In genomic region chr22:21000987-21001600, GRCh38 we compare ENCODE assay signal across 8 cellular contexts. TPM values are rescaled to one million over a fixed set of nuclear protein-coding genes. Genes with fewer than 3 reads are reported as not detected.
DNase-seq lines count a peak whose midpoint lies in the region; ATAC-seq and TF ChIP-seq lines count a peak whose summit lies in the region.

No MANE protein-coding gene starts in this region.

- peak overlapping the region; percentile 87 for H3K4me3 ChIP-seq in RWPE2 (ENCODE audit: severe bottlenecking)
- H3K4me3 ChIP-seq in esophagus muscularis mucosa = peak overlapping the region; percentile 70 to 91 (median 78)
- H3K4me3 ChIP-seq in parathyroid adenoma (ENCODE audit: low read depth, low read length) = peak overlapping the region; percentile 96

- H3K4me3 Mint-ChIP-seq in activated T-cell treated with anti-CD3 and anti-CD28 coated beads, Interleukin-2, amount 50 U/mL, for 24 hours = peak overlapping the region; percentile 94

- H3K36me3 ChIP-seq in RWPE2 (ENCODE audit: low read depth) = peaks cover 23% of the 10 kb centered on the region
- H3K36me3 ChIP-seq in esophagus muscularis mucosa = peaks cover 10 to 45% (median 43%) of the 10 kb centered on the region in 4 donors
- H3K36me3 ChIP-seq in parathyroid adenoma (ENCODE audit: control insufficient read depth, insufficient read depth, low read length) = no peaks in the 10 kb centered on the region

- no peak for TF ChIP-seq EP300 in esophagus muscularis mucosa (IDR thresholded peaks at IDR 0.05)

- H3K27me3 Mint-ChIP-seq in activated T-cell treated with anti-CD3 and anti-CD28 coated beads, Interleukin-2, amount 50 U/mL, for 24 hours = no peaks in the 10 kb centered on the region

- H3K9me3 Mint-ChIP-seq in activated T-cell treated with anti-CD3 and anti-CD28 coated beads, Interleukin-2, amount 50 U/mL, for 24 hours = no peaks in the 10 kb centered on the region

- H3K27me3 ChIP-seq in RWPE2 (ENCODE audit: insufficient read depth, poor library complexity, severe bottlenecking) (no peaks in the 10 kb centered on the region), esophagus muscularis mucosa (no peaks in the 10 kb centered on the region), parathyroid adenoma (ENCODE audit: control insufficient read depth, insufficient read depth, low read length) (no peaks in the 10 kb centered on the region)

- H3K4me1 Mint-ChIP-seq in activated T-cell treated with anti-CD3 and anti-CD28 coated beads, Interleukin-2, amount 50 U/mL, for 24 hours (ENCODE audit: low read depth) = peaks cover 37% of the 10 kb centered on the region

- H2AFZ ChIP-seq in parathyroid adenoma = peak overlapping the region; percentile 84

- TF ChIP-seq POLR2A in esophagus muscularis mucosa (IDR thresholded peaks at IDR 0.05; ENCODE audit: low read depth) = no peak

- TF ChIP-seq CTCF in RWPE2 (IDR thresholded peaks at IDR 0.05; ENCODE audit: poor library complexity, severe bottlenecking) (no peak), esophagus muscularis mucosa (IDR thresholded peaks at IDR 0.05) (no peak), parathyroid adenoma (IDR thresholded peaks at IDR 0.05) (no peak)

- peak overlapping the region; percentile 99 for H3K27ac Mint-ChIP-seq in activated T-cell treated with anti-CD3 and anti-CD28 coated beads, Interleukin-2, amount 50 U/mL, for 24 hours

- H3K79me2 ChIP-seq in parathyroid adenoma = no peaks in the 10 kb centered on the region

- H3K9ac ChIP-seq in parathyroid adenoma = peak overlapping the region; percentile 19

- H3K36me3 Mint-ChIP-seq in activated T-cell treated with anti-CD3 and anti-CD28 coated beads, Interleukin-2, amount 50 U/mL, for 24 hours (ENCODE audit: low read depth) = peaks cover 66% of the 10 kb centered on the region

- intact Hi-C loops in esophagus muscularis mucosa (cut with DNase I) = loop anchor here (5.0 kb wide), 1 partner anchor 84 kb away; the partner anchor contains the start of gene CRKL

- DNase-seq in activated T-cell treated with anti-CD3 and anti-CD28 coated beads, Interleukin-2, amount 50 U/mL, for 24 hours = no peak
- no peak for DNase-seq in activated T-cell treated with anti-CD3 and anti-CD28 coated beads, Interleukin-2, amount 50 U/mL, for 1 hour
- DNase-seq in RWPE2 (ENCODE audit: low spot score) (no peak), esophagus muscularis mucosa (ENCODE audit: extremely low spot score) (no peak), NCI-H1436 (lab: John Stamatoyannopoulos, UW) (no peak), epidermal melanocyte (ENCODE audit: insufficient read length, low spot score) (no peak)
- no peak for DNase-seq in activated CD8-positive, alpha-beta memory T cell treated with anti-CD3 and anti-CD28 coated beads, Interleukin-2, amount 50 U/mL, for 4 hours

- peaks cover 2% of the 10 kb centered on the region for H3K9me3 ChIP-seq in RWPE2 (ENCODE audit: severe bottlenecking)
- H3K9me3 ChIP-seq in esophagus muscularis mucosa = no peaks in the 10 kb centered on the region
- H3K9me3 ChIP-seq in parathyroid adenoma (ENCODE audit: control insufficient read depth, low read length) = no peaks in the 10 kb centered on the region

- no peak; the same call in 2 of the 3 replicates for ATAC-seq in RWPE2 (ENCODE audit: low read depth)

- peak overlapping the region; percentile 84 for H3K4me2 ChIP-seq in parathyroid adenoma (ENCODE audit: low read length)

- WGBS in esophagus muscularis mucosa = 0% methylated on average over 1 of the region's 26 CpGs

- H3K27ac ChIP-seq in RWPE2 (ENCODE audit: poor library complexity, severe bottlenecking) (peak overlapping the region; percentile 88), esophagus muscularis mucosa (replicated peaks in 1 of 4) (peak overlapping the region; percentile 98 to 100 (median 99)), parathyroid adenoma (peak overlapping the region; percentile 97)

- H3K4me1 ChIP-seq in RWPE2 (ENCODE audit: insufficient read depth, poor library complexity, severe bottlenecking) = no peaks in the 10 kb centered on the region
- peaks cover 31 to 47% (median 37%) of the 10 kb centered on the region in 4 donors for H3K4me1 ChIP-seq in esophagus muscularis mucosa
- H3K4me1 ChIP-seq in parathyroid adenoma = peaks cover 7% of the 10 kb centered on the region

RNA-seq across cellular contexts. Expression of gene THAP7, which starts 0.8 kb away (rescaled TPM):
- 10 to 100 TPM; 33.2 to 42.4 (median 39.1) TPM for total RNA-seq in esophagus muscularis mucosa

RNA-seq across cellular contexts. Expression of gene P2RX6, which starts 13.9 kb away (rescaled TPM):
- total RNA-seq in esophagus muscularis mucosa = under 1 TPM; 0.39 to 0.50 (median 0.41) TPM

RNA-seq across cellular contexts. Expression of gene LZTR1, which starts 19.0 kb away (rescaled TPM):
- total RNA-seq in esophagus muscularis mucosa = 10 to 100 TPM; 42.4 to 76.3 (median 57.2) TPM

RNA-seq across cellular contexts. Expression of gene SLC7A4, which starts 31.3 kb away (rescaled TPM):
- total RNA-seq in esophagus muscularis mucosa = under 1 TPM; 0.23 to 0.42 (median 0.36) TPM

RNA-seq across cellular contexts. Expression of gene AIFM3, which starts 34.0 kb away (rescaled TPM):
- 1 to 10 TPM in 3 of 4 donors, under 1 TPM in 1; 0.92 to 1.7 (median 1.4) TPM for total RNA-seq in esophagus muscularis mucosa
